22 cellular contexts compared by ENCODE assay signal in the genomic region with DNA sequence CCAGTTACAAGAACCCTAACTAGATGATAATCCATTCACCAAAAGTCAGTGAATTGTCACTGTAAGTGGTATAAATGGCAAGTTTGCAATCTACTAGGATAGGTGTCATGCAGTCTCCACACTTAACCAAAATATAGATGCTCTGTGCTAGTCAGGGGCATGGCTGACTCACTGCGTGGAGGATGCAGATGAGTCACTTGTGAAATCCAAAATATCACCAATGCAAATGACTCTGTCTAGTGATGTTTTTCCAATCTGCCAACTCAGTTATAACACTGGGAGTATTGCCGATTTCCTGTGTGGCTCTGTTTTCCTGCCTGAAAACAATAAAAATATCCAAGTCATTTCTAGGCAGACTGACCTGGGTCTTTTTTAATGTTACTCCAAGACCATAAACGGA. TPM values are rescaled to one million over a fixed set of nuclear protein-coding genes. Genes with fewer than 3 reads are reported as not detected.
DNase-seq lines count a peak whose midpoint lies in the region; ATAC-seq, FAIRE-seq and TF ChIP-seq lines count a peak whose summit lies in the region.
"Had no signal": no experiment of that assay in that cellular context is flagged by ENCODE, and none has a peak within 500 bp of the region (broad histone marks: within the 10 kb centered on the region; RNA-seq: fewer than 3 reads in every experiment).

No MANE protein-coding gene starts in this region.

- no peaks in the 10 kb centered on the region for H3K36me3 ChIP-seq in pancreas
- H3K36me3 ChIP-seq: tibial artery had no signal

- H3K36me3 Mint-ChIP-seq in WTC11, result peaks cover 13% of the 10 kb centered on the region
- H3K36me3 Mint-ChIP-seq: CD8-positive, alpha-beta memory T cell had no signal

- intact Hi-C loops in pancreas (cut with DNase I), result no loop called here

- H3K9me3 ChIP-seq in pancreas, result no peaks in the 10 kb centered on the region

- ATAC-seq in GM18867 (IDR thresholded peaks at IDR 0.05; ENCODE audit: unreplicated experiment), result peak; percentile 77
- no peak for ATAC-seq in WTC11
- ATAC-seq in stimulated activated naive CD8-positive, alpha-beta T cell treated with anti-CD3 and anti-CD28 coated beads, Interleukin-15, amount 100 ng/mL, for 72 hours, result no peak
- ATAC-seq in pancreas, result no peak
- ATAC-seq in GM21447 (IDR thresholded peaks at IDR 0.05; ENCODE audit: unreplicated experiment), result no peak
- ATAC-seq: activated T-helper 17 cell treated with anti-CD3 and anti-CD28 coated beads, Interleukin-2, amount 50 U/mL, for 72 hours had no signal

- in situ Hi-C loops in ACHN (cut with HindIII; ENCODE audit: low pct_ligation_motif_present, low pct_unique_long_range_greater_than_20kb, low sequenced_read_pairs), result no loop called here

- no peak for TF ChIP-seq CTCF in WTC11 (IDR thresholded peaks at IDR 0.05)
- TF ChIP-seq CTCF in pancreas (IDR thresholded peaks at IDR 0.05), result no peak

- H3K4me3 Mint-ChIP-seq in WTC11, result no peak overlapping the region
- H3K4me3 Mint-ChIP-seq in stimulated activated naive CD8-positive, alpha-beta T cell treated with anti-CD3 and anti-CD28 coated beads, Interleukin-15, amount 100 ng/mL, for 72 hours, result no peak overlapping the region
- H3K4me3 Mint-ChIP-seq: activated T-helper 17 cell treated with anti-CD3 and anti-CD28 coated beads, Interleukin-2, amount 50 U/mL, for 72 hours; CD8-positive, alpha-beta memory T cell; nephron had no signal

- CTCF ChIA-PET in WTC11 (lab: Charles Lee), result no interaction called here

- FAIRE-seq in pancreas (lab: Jason Lieb, UNC), result no peak

- 59 to 76% methylated on average over 3 of the region's 3 CpGs for WGBS in pancreas, 2 donors

- peak overlapping the region; percentile 31; the same call in 1 of the 2 replicates for H3K27ac Mint-ChIP-seq in WTC11
- no peak overlapping the region for H3K27ac Mint-ChIP-seq in stimulated activated naive CD8-positive, alpha-beta T cell treated with anti-CD3 and anti-CD28 coated beads, Interleukin-15, amount 100 ng/mL, for 72 hours
- H3K27ac Mint-ChIP-seq: activated T-helper 17 cell treated with anti-CD3 and anti-CD28 coated beads, Interleukin-2, amount 50 U/mL, for 72 hours; CD8-positive, alpha-beta memory T cell; nephron had no signal

- H3K27me3 Mint-ChIP-seq in WTC11 (ENCODE audit: low read depth), result no peaks in the 10 kb centered on the region
- no peaks in the 10 kb centered on the region for H3K27me3 Mint-ChIP-seq in stimulated activated naive CD8-positive, alpha-beta T cell treated with anti-CD3 and anti-CD28 coated beads, Interleukin-15, amount 100 ng/mL, for 72 hours

- POLR2A ChIA-PET in WTC11 (lab: Charles Lee), result no interaction called here

- H3K4me1 ChIP-seq in pancreas, result no peaks in the 10 kb centered on the region
- H3K4me1 ChIP-seq: tibial artery had no signal

- peaks cover 20% of the 10 kb centered on the region for H3K9me3 Mint-ChIP-seq in WTC11
- peaks cover 0 to 5% of the 10 kb centered on the region in 2 donors for H3K9me3 Mint-ChIP-seq in stimulated activated naive CD8-positive, alpha-beta T cell treated with anti-CD3 and anti-CD28 coated beads, Interleukin-15, amount 100 ng/mL, for 72 hours

- no peaks in the 10 kb centered on the region for H3K27me3 ChIP-seq in pancreas
- H3K27me3 ChIP-seq: tibial artery had no signal

- H3K4me1 Mint-ChIP-seq in WTC11, result no peaks in the 10 kb centered on the region
- no peaks in the 10 kb centered on the region for H3K4me1 Mint-ChIP-seq in stimulated activated naive CD8-positive, alpha-beta T cell treated with anti-CD3 and anti-CD28 coated beads, Interleukin-15, amount 100 ng/mL, for 72 hours
- H3K4me1 Mint-ChIP-seq: activated T-helper 17 cell treated with anti-CD3 and anti-CD28 coated beads, Interleukin-2, amount 50 U/mL, for 72 hours; CD8-positive, alpha-beta memory T cell had no signal

- H3K4me3 ChIP-seq in pancreas, result no peak overlapping the region
- H3K4me3 ChIP-seq: tibial artery had no signal

- H3K27ac ChIP-seq in pancreas, result no peak overlapping the region
- H3K27ac ChIP-seq: tibial artery had no signal

- DNase-seq in ACHN (peak; percentile 18), WTC11 (ENCODE audit: low spot score) (no peak), kidney glomerular epithelial cell (lab: John Stamatoyannopoulos, UW) (peak; percentile 25), AML-193 (lab: John Stamatoyannopoulos, UW) (no peak), pancreas (no peak)
- DNase-seq in stimulated activated naive CD8-positive, alpha-beta T cell treated with anti-CD3 and anti-CD28 coated beads, Interleukin-15, amount 100 ng/mL, for 72 hours, result no peak
- DNase-seq: activated CD4-positive, alpha-beta T cell treated with anti-CD3 and anti-CD28 coated beads for 1 hour; CD8-positive, alpha-beta memory T cell; central memory CD4-positive, alpha-beta T cell; effector memory CD4-positive, alpha-beta T cell; Kasumi-1; mesendoderm; NCI-H1417; NCI-H774; RPMI8226; tibial artery had no signal

TF ChIP-seq in WTC11, 78 proteins besides CTCF, POLR2A, EP300 and RAD21:
- TF ChIP-seq, protein P1, sequence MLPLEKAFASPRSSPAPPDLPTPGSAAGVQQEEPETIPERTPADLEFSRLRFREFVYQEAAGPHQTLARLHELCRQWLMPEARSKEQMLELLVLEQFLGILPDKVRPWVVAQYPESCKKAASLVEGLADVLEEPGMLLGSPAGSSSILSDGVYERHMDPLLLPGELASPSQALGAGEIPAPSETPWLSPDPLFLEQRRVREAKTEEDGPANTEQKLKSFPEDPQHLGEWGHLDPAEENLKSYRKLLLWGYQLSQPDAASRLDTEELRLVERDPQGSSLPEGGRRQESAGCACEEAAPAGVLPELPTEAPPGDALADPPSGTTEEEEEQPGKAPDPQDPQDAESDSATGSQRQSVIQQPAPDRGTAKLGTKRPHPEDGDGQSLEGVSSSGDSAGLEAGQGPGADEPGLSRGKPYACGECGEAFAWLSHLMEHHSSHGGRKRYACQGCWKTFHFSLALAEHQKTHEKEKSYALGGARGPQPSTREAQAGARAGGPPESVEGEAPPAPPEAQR (CRISPR knock-in tag; IDR thresholded peaks at IDR 0.05), result no peak
- TF ChIP-seq NFE2L1 (CRISPR knock-in tag; IDR thresholded peaks at IDR 0.05), result no peak
- TF ChIP-seq, protein P2, sequence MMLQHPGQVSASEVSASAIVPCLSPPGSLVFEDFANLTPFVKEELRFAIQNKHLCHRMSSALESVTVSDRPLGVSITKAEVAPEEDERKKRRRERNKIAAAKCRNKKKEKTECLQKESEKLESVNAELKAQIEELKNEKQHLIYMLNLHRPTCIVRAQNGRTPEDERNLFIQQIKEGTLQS (CRISPR knock-in tag; conservative IDR thresholded peaks at IDR 0.05), result no peak
- no peak for TF ChIP-seq RELA (CRISPR knock-in tag; IDR thresholded peaks at IDR 0.05; ENCODE audit: borderline replicate concordance)
- TF ChIP-seq, protein P3, sequence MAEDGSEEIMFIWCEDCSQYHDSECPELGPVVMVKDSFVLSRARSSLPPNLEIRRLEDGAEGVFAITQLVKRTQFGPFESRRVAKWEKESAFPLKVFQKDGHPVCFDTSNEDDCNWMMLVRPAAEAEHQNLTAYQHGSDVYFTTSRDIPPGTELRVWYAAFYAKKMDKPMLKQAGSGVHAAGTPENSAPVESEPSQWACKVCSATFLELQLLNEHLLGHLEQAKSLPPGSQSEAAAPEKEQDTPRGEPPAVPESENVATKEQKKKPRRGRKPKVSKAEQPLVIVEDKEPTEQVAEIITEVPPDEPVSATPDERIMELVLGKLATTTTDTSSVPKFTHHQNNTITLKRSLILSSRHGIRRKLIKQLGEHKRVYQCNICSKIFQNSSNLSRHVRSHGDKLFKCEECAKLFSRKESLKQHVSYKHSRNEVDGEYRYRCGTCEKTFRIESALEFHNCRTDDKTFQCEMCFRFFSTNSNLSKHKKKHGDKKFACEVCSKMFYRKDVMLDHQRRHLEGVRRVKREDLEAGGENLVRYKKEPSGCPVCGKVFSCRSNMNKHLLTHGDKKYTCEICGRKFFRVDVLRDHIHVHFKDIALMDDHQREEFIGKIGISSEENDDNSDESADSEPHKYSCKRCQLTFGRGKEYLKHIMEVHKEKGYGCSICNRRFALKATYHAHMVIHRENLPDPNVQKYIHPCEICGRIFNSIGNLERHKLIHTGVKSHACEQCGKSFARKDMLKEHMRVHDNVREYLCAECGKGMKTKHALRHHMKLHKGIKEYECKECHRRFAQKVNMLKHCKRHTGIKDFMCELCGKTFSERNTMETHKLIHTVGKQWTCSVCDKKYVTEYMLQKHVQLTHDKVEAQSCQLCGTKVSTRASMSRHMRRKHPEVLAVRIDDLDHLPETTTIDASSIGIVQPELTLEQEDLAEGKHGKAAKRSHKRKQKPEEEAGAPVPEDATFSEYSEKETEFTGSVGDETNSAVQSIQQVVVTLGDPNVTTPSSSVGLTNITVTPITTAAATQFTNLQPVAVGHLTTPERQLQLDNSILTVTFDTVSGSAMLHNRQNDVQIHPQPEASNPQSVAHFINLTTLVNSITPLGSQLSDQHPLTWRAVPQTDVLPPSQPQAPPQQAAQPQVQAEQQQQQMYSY (CRISPR knock-in tag; IDR thresholded peaks at IDR 0.05), result no peak
- TF ChIP-seq, protein P4, sequence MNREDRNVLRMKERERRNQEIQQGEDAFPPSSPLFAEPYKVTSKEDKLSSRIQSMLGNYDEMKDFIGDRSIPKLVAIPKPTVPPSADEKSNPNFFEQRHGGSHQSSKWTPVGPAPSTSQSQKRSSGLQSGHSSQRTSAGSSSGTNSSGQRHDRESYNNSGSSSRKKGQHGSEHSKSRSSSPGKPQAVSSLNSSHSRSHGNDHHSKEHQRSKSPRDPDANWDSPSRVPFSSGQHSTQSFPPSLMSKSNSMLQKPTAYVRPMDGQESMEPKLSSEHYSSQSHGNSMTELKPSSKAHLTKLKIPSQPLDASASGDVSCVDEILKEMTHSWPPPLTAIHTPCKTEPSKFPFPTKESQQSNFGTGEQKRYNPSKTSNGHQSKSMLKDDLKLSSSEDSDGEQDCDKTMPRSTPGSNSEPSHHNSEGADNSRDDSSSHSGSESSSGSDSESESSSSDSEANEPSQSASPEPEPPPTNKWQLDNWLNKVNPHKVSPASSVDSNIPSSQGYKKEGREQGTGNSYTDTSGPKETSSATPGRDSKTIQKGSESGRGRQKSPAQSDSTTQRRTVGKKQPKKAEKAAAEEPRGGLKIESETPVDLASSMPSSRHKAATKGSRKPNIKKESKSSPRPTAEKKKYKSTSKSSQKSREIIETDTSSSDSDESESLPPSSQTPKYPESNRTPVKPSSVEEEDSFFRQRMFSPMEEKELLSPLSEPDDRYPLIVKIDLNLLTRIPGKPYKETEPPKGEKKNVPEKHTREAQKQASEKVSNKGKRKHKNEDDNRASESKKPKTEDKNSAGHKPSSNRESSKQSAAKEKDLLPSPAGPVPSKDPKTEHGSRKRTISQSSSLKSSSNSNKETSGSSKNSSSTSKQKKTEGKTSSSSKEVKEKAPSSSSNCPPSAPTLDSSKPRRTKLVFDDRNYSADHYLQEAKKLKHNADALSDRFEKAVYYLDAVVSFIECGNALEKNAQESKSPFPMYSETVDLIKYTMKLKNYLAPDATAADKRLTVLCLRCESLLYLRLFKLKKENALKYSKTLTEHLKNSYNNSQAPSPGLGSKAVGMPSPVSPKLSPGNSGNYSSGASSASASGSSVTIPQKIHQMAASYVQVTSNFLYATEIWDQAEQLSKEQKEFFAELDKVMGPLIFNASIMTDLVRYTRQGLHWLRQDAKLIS (CRISPR knock-in tag; IDR thresholded peaks at IDR 0.05; ENCODE audit: borderline replicate concordance), result no peak

RNA-seq across cellular contexts. Expression of a gene that starts 47.8 kb away (rescaled TPM):
- total RNA-seq in WTC11 (2021) (not detected in 3 replicates), pancreas (under 1 TPM in 5 of 6 donors, not detected in 1; 0.12 to 0.37 (median 0.28) TPM)
- polyA plus RNA-seq in pancreas, result 1 to 10 TPM in 1 of 2 donors, under 1 TPM in 1; 0.23 to 1.2 TPM
- total RNA-seq: activated T-helper 17 cell treated with anti-CD3 and anti-CD28 coated beads, Interleukin-2, amount 50 U/mL, for 72 hours; CD8-positive, alpha-beta memory T cell; HT-29; kidney epithelial cell had no signal
- polyA plus RNA-seq: CD8-positive, alpha-beta memory T cell had no signal

Comparison
In these comparisons a context has a peak if more than half of its experiments do, and no peak if none do; other contexts are left out.
1. DNase-seq: peak in ACHN (single experiment) and kidney glomerular epithelial cell (single experiment); none in WTC11 (single experiment), AML-193 (0 of 2), stimulated activated naive CD8-positive, alpha-beta T cell treated with anti-CD3 and anti-CD28 coated beads, Interleukin-15, amount 100 ng/mL, for 72 hours (0 of 2) and pancreas (0 of 6).